Comparison of ENCODE assay signal across 8 cellular contexts in the genomic region with DNA sequence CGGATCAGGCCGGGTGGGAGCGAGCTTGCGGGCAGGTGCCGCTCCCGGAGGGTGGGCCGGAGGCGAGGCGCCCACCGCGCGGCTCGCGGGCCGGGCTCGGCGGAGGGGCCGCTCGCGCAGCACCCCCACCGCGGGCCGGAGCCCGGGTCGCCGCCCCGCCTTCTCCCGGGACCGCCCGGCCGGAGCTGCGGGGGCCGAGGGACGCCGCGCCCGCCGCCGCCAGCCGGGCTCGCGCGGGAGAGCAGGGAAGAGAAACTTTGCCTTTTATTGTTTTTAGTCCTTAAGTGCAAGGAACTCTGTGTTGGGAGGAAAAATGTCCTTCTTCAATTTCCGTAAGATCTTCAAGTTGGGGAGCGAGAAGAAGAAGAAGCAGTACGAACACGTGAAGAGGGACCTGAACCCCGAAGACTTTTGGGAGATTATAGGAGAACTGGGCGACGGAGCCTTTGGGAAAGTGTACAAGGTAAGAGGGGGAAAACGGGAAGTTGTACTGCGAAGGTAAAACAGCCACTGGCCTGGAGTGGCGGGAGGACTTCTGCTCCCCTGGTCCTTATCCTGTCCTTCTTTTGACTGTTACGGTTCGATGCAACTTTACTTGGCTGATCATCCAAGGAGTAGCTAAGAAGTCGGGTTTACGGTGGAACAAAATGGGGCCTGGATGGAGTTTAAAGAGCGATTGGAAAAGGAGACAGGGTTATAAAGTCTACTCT. TPM values are rescaled to one million over a fixed set of nuclear protein-coding genes. Genes with fewer than 3 reads are reported as not detected.
A peak's percentile ranks its signal among the peaks of the same experiment; 100 is the strongest.
DNase-seq lines count a peak whose midpoint lies in the region; TF ChIP-seq lines count a peak whose summit lies in the region.

No MANE protein-coding gene starts in this region.

- no peak for DNase-seq in activated T-cell treated with anti-CD3 and anti-CD28 coated beads, Interleukin-2, amount 50 U/mL, for 24 hours
- DNase-seq in activated T-cell treated with anti-CD3 and anti-CD28 coated beads, Interleukin-2, amount 50 U/mL, for 1 hour = no peak
- DNase-seq in HAP-1 (ENCODE audit: low spot score in 2 of 2) (peak; percentile 35 to 39), LHCN-M2 (ENCODE audit: low read depth) (peak; percentile 26), fibroblast of villous mesenchyme (ENCODE audit: low read depth) (no peak), nephron progenitor cell (peak; percentile 16), 8988T (no peak)
- DNase-seq in activated CD4-positive, alpha-beta memory T cell treated with anti-CD3 and anti-CD28 coated beads, Interleukin-2, amount 10 ng/mL, durations not matched to agents 7 days and 5 days = no peak

- H3K9me3 ChIP-seq in HAP-1 = no peaks in the 10 kb centered on the region

- peaks cover 10% of the 10 kb centered on the region for H3K4me1 ChIP-seq in HAP-1

- peaks cover 24% of the 10 kb centered on the region for H3K36me3 Mint-ChIP-seq in activated T-cell treated with anti-CD3 and anti-CD28 coated beads, Interleukin-2, amount 50 U/mL, for 24 hours (ENCODE audit: low read depth)
- H3K36me3 Mint-ChIP-seq in activated CD4-positive, alpha-beta memory T cell treated with anti-CD3 and anti-CD28 coated beads, Interleukin-2, amount 10 ng/mL, durations not matched to agents 7 days and 5 days (ENCODE audit: low read depth) = peaks cover 16% of the 10 kb centered on the region
- peaks cover 10% of the 10 kb centered on the region for H3K36me3 Mint-ChIP-seq in nephron progenitor cell (ENCODE audit: low read depth)

- peak overlapping the region; percentile 90 for H3K27ac Mint-ChIP-seq in activated T-cell treated with anti-CD3 and anti-CD28 coated beads, Interleukin-2, amount 50 U/mL, for 24 hours
- H3K27ac Mint-ChIP-seq in activated CD4-positive, alpha-beta memory T cell treated with anti-CD3 and anti-CD28 coated beads, Interleukin-2, amount 10 ng/mL, durations not matched to agents 7 days and 5 days = peak overlapping the region; percentile 86
- peak overlapping the region; percentile 85 for H3K27ac Mint-ChIP-seq in nephron progenitor cell

- H3K4me3 ChIP-seq in HAP-1 (peak overlapping the region; percentile 60), fibroblast of villous mesenchyme (ENCODE audit: low read depth, low read length) (peak overlapping the region; percentile 91)

- no peaks in the 10 kb centered on the region for H3K27me3 Mint-ChIP-seq in activated T-cell treated with anti-CD3 and anti-CD28 coated beads, Interleukin-2, amount 50 U/mL, for 24 hours
- H3K27me3 Mint-ChIP-seq in activated CD4-positive, alpha-beta memory T cell treated with anti-CD3 and anti-CD28 coated beads, Interleukin-2, amount 10 ng/mL, durations not matched to agents 7 days and 5 days = no peaks in the 10 kb centered on the region
- H3K27me3 Mint-ChIP-seq in nephron progenitor cell (ENCODE audit: low read depth, poor library complexity) = peaks cover 4% of the 10 kb centered on the region

- POLR2A ChIA-PET in activated CD4-positive, alpha-beta memory T cell treated with anti-CD3 and anti-CD28 coated beads, Interleukin-2, amount 10 ng/mL, durations not matched to agents 7 days and 5 days (lab: Charles Lee) = interaction anchor here (0.5 to 4.6 kb wide), 20 partner anchors 9 to 384 kb away, joined by 3 to 38 read pairs (median 3); partner anchors contain the start of genes GSTO1, GSTO2 and SFR1

- H3K36me3 ChIP-seq in HAP-1 (replicated peaks) = no peaks in the 10 kb centered on the region

- TF ChIP-seq CTCF in fibroblast of villous mesenchyme (IDR thresholded peaks at IDR 0.05; ENCODE audit: insufficient read depth, low read depth, low read length) = no peak
- TF ChIP-seq CTCF in nephron progenitor cell (IDR thresholded peaks at IDR 0.05) = no peak

- H3K4me1 Mint-ChIP-seq in activated T-cell treated with anti-CD3 and anti-CD28 coated beads, Interleukin-2, amount 50 U/mL, for 24 hours (ENCODE audit: low read depth) = peaks cover 43% of the 10 kb centered on the region
- peaks cover 38% of the 10 kb centered on the region for H3K4me1 Mint-ChIP-seq in activated CD4-positive, alpha-beta memory T cell treated with anti-CD3 and anti-CD28 coated beads, Interleukin-2, amount 10 ng/mL, durations not matched to agents 7 days and 5 days
- peaks cover 37% of the 10 kb centered on the region for H3K4me1 Mint-ChIP-seq in nephron progenitor cell

- peak overlapping the region; percentile 93 for H3K4me3 Mint-ChIP-seq in activated T-cell treated with anti-CD3 and anti-CD28 coated beads, Interleukin-2, amount 50 U/mL, for 24 hours
- peak overlapping the region; percentile 100 for H3K4me3 Mint-ChIP-seq in activated CD4-positive, alpha-beta memory T cell treated with anti-CD3 and anti-CD28 coated beads, Interleukin-2, amount 10 ng/mL, durations not matched to agents 7 days and 5 days
- H3K4me3 Mint-ChIP-seq in nephron progenitor cell = peak overlapping the region; percentile 96

- CTCF ChIA-PET in activated CD4-positive, alpha-beta memory T cell treated with anti-CD3 and anti-CD28 coated beads, Interleukin-2, amount 10 ng/mL, durations not matched to agents 7 days and 5 days (lab: Charles Lee) = interaction anchor here (1.0 to 1.4 kb wide), 4 partner anchors 46 to 154 kb away, joined by 3 to 7 read pairs (median 4); partner anchors contain the start of gene SFR1

- no peaks in the 10 kb centered on the region for H3K9me3 Mint-ChIP-seq in activated T-cell treated with anti-CD3 and anti-CD28 coated beads, Interleukin-2, amount 50 U/mL, for 24 hours
- H3K9me3 Mint-ChIP-seq in activated CD4-positive, alpha-beta memory T cell treated with anti-CD3 and anti-CD28 coated beads, Interleukin-2, amount 10 ng/mL, durations not matched to agents 7 days and 5 days = no peaks in the 10 kb centered on the region
- H3K9me3 Mint-ChIP-seq in nephron progenitor cell = peaks cover 9% of the 10 kb centered on the region

- H3K27me3 ChIP-seq in HAP-1 (ENCODE audit: low read depth) = no peaks in the 10 kb centered on the region

- in situ Hi-C loops in HAP-1 (cut with MboI; ENCODE audit: low sequenced_read_pairs) = loop anchor here (10.0 kb wide), 1 partner anchor 157 kb away; the partner anchor contains the start of gene SFR1

RNA-seq across cellular contexts. Expression of gene SLK, which starts 0.6 kb away (rescaled TPM):
- total RNA-seq in LHCN-M2 (2014; rRNA removed) (44.1 and 51.4 TPM in 2 replicates), fibroblast of villous mesenchyme (48.8 and 52.2 TPM in 2 replicates)
- 7.1 TPM for polyA plus RNA-seq in LHCN-M2 (2012)
- 10 to 100 TPM; 32.7 to 36.3 TPM for total RNA-seq in activated CD4-positive, alpha-beta memory T cell treated with anti-CD3 and anti-CD28 coated beads, Interleukin-2, amount 10 ng/mL, durations not matched to agents 7 days and 5 days

RNA-seq across cellular contexts. Expression of gene STN1, which starts 49.6 kb away (rescaled TPM):
- 33.0 and 37.9 TPM in 2 replicates for total RNA-seq in LHCN-M2 (2014; rRNA removed)
- polyA plus RNA-seq in LHCN-M2 (2012) = 18.6 TPM
- 10 to 100 TPM; 55.1 to 56.8 TPM for total RNA-seq in activated CD4-positive, alpha-beta memory T cell treated with anti-CD3 and anti-CD28 coated beads, Interleukin-2, amount 10 ng/mL, durations not matched to agents 7 days and 5 days
- total RNA-seq in fibroblast of villous mesenchyme = 23.3 and 29.3 TPM in 2 replicates

Comparison
In these comparisons a context has a peak if more than half of its experiments do, and no peak if none do; other contexts are left out.
1. DNase-seq: peak in HAP-1 (2 of 2), LHCN-M2 (single experiment) and nephron progenitor cell (single experiment); none in activated T-cell treated with anti-CD3 and anti-CD28 coated beads, Interleukin-2, amount 50 U/mL, for 24 hours (single experiment), activated T-cell treated with anti-CD3 and anti-CD28 coated beads, Interleukin-2, amount 50 U/mL, for 1 hour (single experiment), activated CD4-positive, alpha-beta memory T cell treated with anti-CD3 and anti-CD28 coated beads, Interleukin-2, amount 10 ng/mL, durations not matched to agents 7 days and 5 days (single experiment), fibroblast of villous mesenchyme (single experiment) and 8988T (single experiment).
2. Peak in every context shown above with its lines, with median percentiles within 50 percentile points of each other: H3K27ac Mint-ChIP-seq and H3K4me3 Mint-ChIP-seq.